12 cellular contexts compared by ENCODE assay signal in the genomic region with DNA sequence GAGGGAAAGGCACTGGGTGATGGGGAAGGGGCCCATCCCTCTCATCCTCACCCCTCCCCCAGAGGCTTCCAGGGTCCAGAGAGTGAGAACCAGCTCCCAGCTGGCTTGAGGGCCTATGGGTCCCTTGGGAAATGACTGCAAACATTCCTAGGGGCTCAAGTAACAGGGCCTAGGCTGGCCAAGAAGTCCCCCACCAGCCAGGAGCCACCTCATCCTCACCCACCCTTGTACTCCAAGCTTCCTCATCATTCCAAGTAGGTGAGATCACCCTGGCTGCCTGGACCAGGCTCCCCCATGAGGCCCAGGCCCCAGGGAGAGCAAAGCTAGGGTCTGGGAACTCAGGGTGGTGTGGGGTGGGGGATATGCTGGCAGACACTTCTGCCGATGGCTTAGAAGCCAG. TPM values are rescaled to one million over a fixed set of nuclear protein-coding genes. Genes with fewer than 3 reads are reported as not detected.
A peak's percentile ranks its signal among the peaks of the same experiment; 100 is the strongest.
DNase-seq lines count a peak whose midpoint lies in the region; ATAC-seq and TF ChIP-seq lines count a peak whose summit lies in the region.
"Had no signal": no experiment of that assay in that cellular context is flagged by ENCODE, and none has a peak within 500 bp of the region (broad histone marks: within the 10 kb centered on the region; RNA-seq: fewer than 3 reads in every experiment).

No MANE protein-coding gene starts in this region.

- H3K9me3 Mint-ChIP-seq in nephron (no peaks in the 10 kb centered on the region), neural progenitor cell (no peaks in the 10 kb centered on the region)
- H3K9me3 Mint-ChIP-seq in activated T-cell treated with anti-CD3 and anti-CD28 coated beads, Interleukin-2, amount 50 U/mL, for 4 hours: no peaks in the 10 kb centered on the region

- TF ChIP-seq CTCF in AG09319 (IDR thresholded peaks at IDR 0.05; ENCODE audit: low read depth, low read length): no peak
- no peak for TF ChIP-seq CTCF in esophagus muscularis mucosa (IDR thresholded peaks at IDR 0.05)
- no peak for TF ChIP-seq CTCF in nephron (IDR thresholded peaks at IDR 0.05; ENCODE audit: unreplicated experiment in 3 of 3)
- TF ChIP-seq CTCF in neural progenitor cell (IDR thresholded peaks at IDR 0.05): no peak

- peak overlapping the region; percentile 92 to 96 (median 94) for H3K27ac Mint-ChIP-seq in nephron
- no peak overlapping the region for H3K27ac Mint-ChIP-seq in neural progenitor cell

- no peak overlapping the region for H3K4me2 ChIP-seq in neural progenitor cell

- H3K4me3 Mint-ChIP-seq in nephron (no peak overlapping the region), neural progenitor cell (no peak overlapping the region)
- H3K4me3 Mint-ChIP-seq in activated T-cell treated with anti-CD3 and anti-CD28 coated beads, Interleukin-2, amount 50 U/mL, for 4 hours: no peak overlapping the region

- H3K79me2 ChIP-seq in neural progenitor cell (ENCODE audit: low read depth): no peaks in the 10 kb centered on the region

- no peaks in the 10 kb centered on the region for H3K9me3 ChIP-seq in esophagus muscularis mucosa
- no peaks in the 10 kb centered on the region for H3K9me3 ChIP-seq in neural progenitor cell (ENCODE audit: low read depth)

- TF ChIP-seq EP300 in esophagus muscularis mucosa (IDR thresholded peaks at IDR 0.05): no peak

- DNase-seq in AG09319 (ENCODE audit: extremely low read depth, low read depth): peak; percentile 65
- DNase-seq in NCI-H82 (lab: John Stamatoyannopoulos, UW): peak; percentile 79
- DNase-seq in esophagus muscularis mucosa (ENCODE audit: extremely low spot score): no peak
- no peak for DNase-seq in RPMI8226
- DNase-seq in neural progenitor cell (ENCODE audit: low spot score): no peak
- DNase-seq in activated T-cell treated with anti-CD3 and anti-CD28 coated beads, Interleukin-2, amount 50 U/mL, for 4 hours: no peak
- no peak for DNase-seq in activated CD4-positive, alpha-beta T cell treated with anti-CD3 and anti-CD28 coated beads for 1 hour
- DNase-seq: activated CD4-positive, CD25-positive, alpha-beta regulatory T cell treated with anti-CD3 and anti-CD28 coated beads, Interleukin-2, amount 50 U/mL, for 72 hours; Calu3; caudate nucleus; stimulated activated naive CD8-positive, alpha-beta T cell treated with anti-CD3 and anti-CD28 coated beads, Interleukin-15, Interleukin-2, amounts not matched to agents 100 U/mL and 50 U/mL, for 24 hours had no signal

- H3K36me3 ChIP-seq in esophagus muscularis mucosa (peaks cover 0 to 18% (median 0%) of the 10 kb centered on the region in 4 donors), neural progenitor cell (no peaks in the 10 kb centered on the region)

- no peak for TF ChIP-seq POLR2A in esophagus muscularis mucosa (IDR thresholded peaks at IDR 0.05; ENCODE audit: low read depth)

- no peak for ATAC-seq in activated T-cell treated with anti-CD3 and anti-CD28 coated beads, Interleukin-2, amount 50 U/mL, for 4 hours
- ATAC-seq: stimulated activated naive CD8-positive, alpha-beta T cell treated with anti-CD3 and anti-CD28 coated beads, Interleukin-15, Interleukin-2, amounts not matched to agents 100 U/mL and 50 U/mL, for 24 hours had no signal

- H3K36me3 Mint-ChIP-seq in nephron (ENCODE audit: low read depth) (peaks cover 6% of the 10 kb centered on the region), neural progenitor cell (no peaks in the 10 kb centered on the region)
- no peaks in the 10 kb centered on the region for H3K36me3 Mint-ChIP-seq in activated T-cell treated with anti-CD3 and anti-CD28 coated beads, Interleukin-2, amount 50 U/mL, for 4 hours (ENCODE audit: insufficient read depth)

- no peak overlapping the region for H3K9ac ChIP-seq in neural progenitor cell

- H2AFZ ChIP-seq in neural progenitor cell (replicated peaks): no peak overlapping the region

- H3K27me3 ChIP-seq in esophagus muscularis mucosa (no peaks in the 10 kb centered on the region), neural progenitor cell (peaks cover 25% of the 10 kb centered on the region)

- H3K4me1 Mint-ChIP-seq in nephron (peaks cover 71% of the 10 kb centered on the region), neural progenitor cell (peaks cover 59% of the 10 kb centered on the region)
- peaks cover 19% of the 10 kb centered on the region for H3K4me1 Mint-ChIP-seq in activated T-cell treated with anti-CD3 and anti-CD28 coated beads, Interleukin-2, amount 50 U/mL, for 4 hours (ENCODE audit: low read depth)

- H3K4me1 ChIP-seq in esophagus muscularis mucosa (peaks cover 11 to 64% (median 43%) of the 10 kb centered on the region in 4 donors), neural progenitor cell (peaks cover 26% of the 10 kb centered on the region)

- H3F3A ChIP-seq in neural progenitor cell (ENCODE audit: low read depth): peaks cover 16% of the 10 kb centered on the region

- intact Hi-C loops in esophagus muscularis mucosa (cut with DNase I): no loop called here

- H3K4me3 ChIP-seq in esophagus muscularis mucosa (no peak overlapping the region), neural progenitor cell (no peak overlapping the region)

- WGBS in esophagus muscularis mucosa: 70% methylated on average over 1 of the region's 1 CpG

- peak overlapping the region; percentile 11 to 55 (median 31) for H3K27ac ChIP-seq in esophagus muscularis mucosa (replicated peaks in 1 of 4)
- no peak overlapping the region for H3K27ac ChIP-seq in neural progenitor cell

- H4K20me1 ChIP-seq in neural progenitor cell (ENCODE audit: low read depth): peaks cover 74% of the 10 kb centered on the region

- H3K27me3 Mint-ChIP-seq in nephron (ENCODE audit: low read depth) (no peaks in the 10 kb centered on the region), neural progenitor cell (ENCODE audit: insufficient read depth, low read depth) (peaks cover 17% of the 10 kb centered on the region)
- no peaks in the 10 kb centered on the region for H3K27me3 Mint-ChIP-seq in activated T-cell treated with anti-CD3 and anti-CD28 coated beads, Interleukin-2, amount 50 U/mL, for 4 hours (ENCODE audit: low read depth)

RNA-seq across cellular contexts. Expression of gene LOXL1, which starts 14.8 kb away (rescaled TPM):
- total RNA-seq in esophagus muscularis mucosa (10 to 100 TPM; 19.7 to 84.3 (median 39.1) TPM), neural progenitor cell (ENCODE audit: low replicate concordance) (5.3 and 28.1 TPM in 2 replicates)
- 1 to 10 TPM in 1 of 3 donors, under 1 TPM in 2; 0.65 to 1.2 (median 0.81) TPM for total RNA-seq in activated T-cell treated with anti-CD3 and anti-CD28 coated beads, Interleukin-2, amount 50 U/mL, for 4 hours

RNA-seq across cellular contexts. Expression of gene STOML1, which starts 51.1 kb away (rescaled TPM):
- total RNA-seq in esophagus muscularis mucosa: 10 to 100 TPM in 2 of 4 donors, 1 to 10 TPM in 2; 7.9 to 25.4 (median 14.9) TPM
- 2.0 and 4.7 TPM in 2 replicates for total RNA-seq in neural progenitor cell (ENCODE audit: low replicate concordance)
- total RNA-seq in activated T-cell treated with anti-CD3 and anti-CD28 coated beads, Interleukin-2, amount 50 U/mL, for 4 hours: 10 to 100 TPM; 14.6 to 17.9 (median 16.4) TPM

RNA-seq across cellular contexts. Expression of gene PML, which starts 53.5 kb away (rescaled TPM):
- total RNA-seq in esophagus muscularis mucosa: 10 to 100 TPM; 48.0 to 61.6 (median 57.2) TPM
- 15.3 and 18.0 TPM in 2 replicates for total RNA-seq in neural progenitor cell (ENCODE audit: low replicate concordance)
- total RNA-seq in activated T-cell treated with anti-CD3 and anti-CD28 coated beads, Interleukin-2, amount 50 U/mL, for 4 hours: 10 to 100 TPM; 34.9 to 39.1 (median 34.9) TPM

Comparison
In these comparisons a context has a peak if more than half of its experiments do, and no peak if none do; other contexts are left out.
1. DNase-seq: peak in AG09319 (single experiment) and NCI-H82 (single experiment); none in esophagus muscularis mucosa (single experiment), RPMI8226 (single experiment), neural progenitor cell (single experiment), activated T-cell treated with anti-CD3 and anti-CD28 coated beads, Interleukin-2, amount 50 U/mL, for 4 hours (single experiment) and activated CD4-positive, alpha-beta T cell treated with anti-CD3 and anti-CD28 coated beads for 1 hour (single experiment).